ENCODE assay signal across 19 cellular contexts in genomic region chr5:91373600-91373999, GRCh38. TPM values are rescaled to one million over a fixed set of nuclear protein-coding genes. Genes with fewer than 3 reads are reported as not detected.
DNase-seq lines count a peak whose midpoint lies in the region; ATAC-seq and TF ChIP-seq lines count a peak whose summit lies in the region.
"Had no signal": no experiment of that assay in that cellular context is flagged by ENCODE, and none has a peak within 500 bp of the region (broad histone marks: within the 10 kb centered on the region; RNA-seq: fewer than 3 reads in every experiment).

No MANE protein-coding gene starts in this region.

- no peaks in the 10 kb centered on the region for H3K27me3 Mint-ChIP-seq in CD4-positive, alpha-beta T cell
- no peaks in the 10 kb centered on the region for H3K27me3 Mint-ChIP-seq in central memory CD8-positive, alpha-beta T cell
- no peaks in the 10 kb centered on the region for H3K27me3 Mint-ChIP-seq in activated T-helper 2 cell treated with anti-CD3 and anti-CD28 coated beads, Interferon-gamma antibody, Interleukin-2, Interleukin-4, amounts not matched to agents 10 μg/mL and 5 μg/mL and 100 μg/mL, durations not matched to agents 14 hours and 24 hours and 36 hours (ENCODE audit: low read depth)

- peaks cover 75% of the 10 kb centered on the region for H3K36me3 ChIP-seq in neural cell (ENCODE audit: insufficient read depth, low read length)
- H3K36me3 ChIP-seq in SJCRH30: peaks cover 90% of the 10 kb centered on the region

- H3K79me2 ChIP-seq in neural cell (replicated peaks; ENCODE audit: insufficient read depth, low read length): peaks cover 100% of the 10 kb centered on the region

- H2AFZ ChIP-seq in neural cell (ENCODE audit: low read depth, low read length): no peak overlapping the region
- H2AFZ ChIP-seq: GM23338 had no signal

- H3K9me2 ChIP-seq in neural cell (ENCODE audit: insufficient read depth, low read length): no peaks in the 10 kb centered on the region

- H3K9ac ChIP-seq in neural cell (ENCODE audit: low read length): peak overlapping the region; percentile 45

- H3K4me1 Mint-ChIP-seq in CD4-positive, alpha-beta T cell (ENCODE audit: low read depth): peaks cover 71% of the 10 kb centered on the region
- H3K4me1 Mint-ChIP-seq in central memory CD8-positive, alpha-beta T cell: peaks cover 33% of the 10 kb centered on the region
- peaks cover 17% of the 10 kb centered on the region for H3K4me1 Mint-ChIP-seq in activated T-helper 2 cell treated with anti-CD3 and anti-CD28 coated beads, Interferon-gamma antibody, Interleukin-2, Interleukin-4, amounts not matched to agents 10 μg/mL and 5 μg/mL and 100 μg/mL, durations not matched to agents 14 hours and 24 hours and 36 hours (ENCODE audit: low read depth)

- ATAC-seq in CD4-positive, alpha-beta T cell (ENCODE audit: poor library complexity): no peak
- no peak for ATAC-seq in central memory CD8-positive, alpha-beta T cell (replicated peaks; ENCODE audit: extremely low read depth, poor library complexity, severe bottlenecking)
- no peak for ATAC-seq in HG02852 (IDR thresholded peaks at IDR 0.05; ENCODE audit: unreplicated experiment)
- ATAC-seq: GM23338; stimulated activated naive CD8-positive, alpha-beta T cell treated with anti-CD3 and anti-CD28 coated beads, Interleukin-15, Interleukin-2, amounts not matched to agents 100 U/mL and 50 U/mL, for 24 hours had no signal

- no peak overlapping the region for H3K27ac Mint-ChIP-seq in CD4-positive, alpha-beta T cell
- H3K27ac Mint-ChIP-seq in central memory CD8-positive, alpha-beta T cell (ENCODE audit: low read depth): peak overlapping the region; percentile 4
- H3K27ac Mint-ChIP-seq in activated T-helper 2 cell treated with anti-CD3 and anti-CD28 coated beads, Interferon-gamma antibody, Interleukin-2, Interleukin-4, amounts not matched to agents 10 μg/mL and 5 μg/mL and 100 μg/mL, durations not matched to agents 14 hours and 24 hours and 36 hours: no peak overlapping the region
- H3K27ac Mint-ChIP-seq: GM23338 had no signal

- H3K4me3 ChIP-seq in neural cell (ENCODE audit: low read length) (peak overlapping the region; percentile 82), SJCRH30 (no peak overlapping the region)
- H3K4me3 ChIP-seq: GM23338, SK-N-MC had no signal

- H3F3A ChIP-seq in neural cell (ENCODE audit: insufficient read depth, low read length, poor library complexity, severe bottlenecking): peaks cover 13% of the 10 kb centered on the region

- peaks cover 92% of the 10 kb centered on the region for H4K20me1 ChIP-seq in neural cell (ENCODE audit: insufficient read depth)

- peak overlapping the region; percentile 15 for H3K4me3 Mint-ChIP-seq in CD4-positive, alpha-beta T cell
- no peak overlapping the region for H3K4me3 Mint-ChIP-seq in central memory CD8-positive, alpha-beta T cell
- no peak overlapping the region for H3K4me3 Mint-ChIP-seq in activated T-helper 2 cell treated with anti-CD3 and anti-CD28 coated beads, Interferon-gamma antibody, Interleukin-2, Interleukin-4, amounts not matched to agents 10 μg/mL and 5 μg/mL and 100 μg/mL, durations not matched to agents 14 hours and 24 hours and 36 hours (ENCODE audit: low read depth)
- H3K4me3 Mint-ChIP-seq: GM23338 had no signal

- no peaks in the 10 kb centered on the region for H3K9me3 ChIP-seq in CD4-positive, alpha-beta T cell (ENCODE audit: control insufficient read depth, low read length)
- no peaks in the 10 kb centered on the region for H3K9me3 ChIP-seq in neural cell (ENCODE audit: low read length)
- H3K9me3 ChIP-seq in SJCRH30 (replicated peaks): no peaks in the 10 kb centered on the region

- H3K9me3 Mint-ChIP-seq in CD4-positive, alpha-beta T cell: no peaks in the 10 kb centered on the region
- H3K9me3 Mint-ChIP-seq in central memory CD8-positive, alpha-beta T cell: no peaks in the 10 kb centered on the region
- H3K9me3 Mint-ChIP-seq in activated T-helper 2 cell treated with anti-CD3 and anti-CD28 coated beads, Interferon-gamma antibody, Interleukin-2, Interleukin-4, amounts not matched to agents 10 μg/mL and 5 μg/mL and 100 μg/mL, durations not matched to agents 14 hours and 24 hours and 36 hours: no peaks in the 10 kb centered on the region
- H3K9me3 Mint-ChIP-seq: GM23338 had no signal

- H3K27ac ChIP-seq in CD4-positive, alpha-beta T cell (ENCODE audit: low read depth, low read length): no peak overlapping the region
- H3K27ac ChIP-seq in neural cell (ENCODE audit: low read length): peak overlapping the region; percentile 98
- H3K27ac ChIP-seq in SJCRH30: no peak overlapping the region
- H3K27ac ChIP-seq: epithelial cell of prostate, HL-60, SK-N-MC had no signal

- CTCF ChIA-PET in CD4-positive, alpha-beta T cell (lab: Charles Lee): interaction anchor here (2.2 kb wide), 1 partner anchor 11 kb away, joined by 11 read pairs; no protein-coding TSS in a partner anchor

- TF ChIP-seq RAD21 in neural cell (conservative IDR thresholded peaks at IDR 0.05): no peak

- no peak for DNase-seq in CD4-positive, alpha-beta T cell
- DNase-seq in DMS79 (lab: John Stamatoyannopoulos, UW) (peak; percentile 85), SJCRH30 (no peak)
- DNase-seq in central memory CD8-positive, alpha-beta T cell (ENCODE audit: low spot score in 2 of 2): no peak
- DNase-seq in activated T-helper 2 cell treated with anti-CD3 and anti-CD28 coated beads, Interferon-gamma antibody, Interleukin-2, Interleukin-4, amounts not matched to agents 10 μg/mL and 5 μg/mL and 100 μg/mL, durations not matched to agents 14 hours and 24 hours and 36 hours (ENCODE audit: low spot score): no peak
- DNase-seq: activated CD4-positive, CD25-positive, alpha-beta regulatory T cell treated with anti-CD3 and anti-CD28 coated beads, Interleukin-2, amount 50 U/mL, for 72 hours; Calu3; foreskin melanocyte; IMR-90; NCI-H1694; NCI-H226; stimulated activated naive CD8-positive, alpha-beta T cell treated with anti-CD3 and anti-CD28 coated beads, Interleukin-15, Interleukin-2, amounts not matched to agents 100 U/mL and 50 U/mL, for 24 hours; T1000 had no signal

- peak overlapping the region; percentile 96 for H3K4me2 ChIP-seq in neural cell (ENCODE audit: low read length)
- H3K4me2 ChIP-seq: GM23338 had no signal

- peaks cover 7% of the 10 kb centered on the region for H3K4me1 ChIP-seq in SJCRH30

- peaks cover 99% of the 10 kb centered on the region for H3K36me3 Mint-ChIP-seq in CD4-positive, alpha-beta T cell (ENCODE audit: low read depth)
- peaks cover 74% of the 10 kb centered on the region for H3K36me3 Mint-ChIP-seq in central memory CD8-positive, alpha-beta T cell (ENCODE audit: insufficient read depth)
- H3K36me3 Mint-ChIP-seq in activated T-helper 2 cell treated with anti-CD3 and anti-CD28 coated beads, Interferon-gamma antibody, Interleukin-2, Interleukin-4, amounts not matched to agents 10 μg/mL and 5 μg/mL and 100 μg/mL, durations not matched to agents 14 hours and 24 hours and 36 hours (ENCODE audit: low read depth): peaks cover 76% of the 10 kb centered on the region

- intact Hi-C loops in CD4-positive, alpha-beta T cell (cut with DNase I, micrococcal nuclease): loop anchor here in 1 of 2 experiments (5.0 kb wide), 1 partner anchor 56 kb away; no protein-coding TSS in a partner anchor
- intact Hi-C loops in activated T-helper 2 cell treated with anti-CD3 and anti-CD28 coated beads, Interferon-gamma antibody, Interleukin-2, Interleukin-4, amounts not matched to agents 10 μg/mL and 5 μg/mL and 100 μg/mL, durations not matched to agents 14 hours and 24 hours and 36 hours (cut with micrococcal nuclease): no loop called here

- POLR2A ChIA-PET in CD4-positive, alpha-beta T cell (lab: Charles Lee): interaction anchor here (1.4 to 8.0 kb wide), 2 partner anchors 10 to 93 kb away, joined by 4 to 87 read pairs; partner anchors contain the start of gene ARRDC3

- H3K27me3 ChIP-seq in CD4-positive, alpha-beta T cell (ENCODE audit: control insufficient read depth, insufficient read depth, low read length): no peaks in the 10 kb centered on the region
- H3K27me3 ChIP-seq in neural cell (ENCODE audit: insufficient read depth, low read depth, low read length) (no peaks in the 10 kb centered on the region), SJCRH30 (no peaks in the 10 kb centered on the region)

- no peak for TF ChIP-seq EP300 in neural cell (conservative IDR thresholded peaks at IDR 0.05; ENCODE audit: poor library complexity, severe bottlenecking)

- TF ChIP-seq CTCF in CD4-positive, alpha-beta T cell (IDR thresholded peaks at IDR 0.05): no peak
- no peak for TF ChIP-seq CTCF in neural cell (IDR thresholded peaks at IDR 0.05; ENCODE audit: poor library complexity, severe bottlenecking)

TF ChIP-seq in neural cell, 6 proteins besides CTCF, POLR2A, EP300 and RAD21 (continues in another document):
- TF ChIP-seq POLR2AphosphoS5 (IDR thresholded peaks at IDR 0.05) (no peak), SMC3 (conservative IDR thresholded peaks at IDR 0.05; ENCODE audit: poor library complexity) (no peak), TAF1 (IDR thresholded peaks at IDR 0.05; ENCODE audit: low read depth) (no peak)

RNA-seq across cellular contexts. Expression of gene ARRDC3, which starts 9.5 kb away (rescaled TPM):
- 100 to 1,000 TPM; 273 to 284 TPM for total RNA-seq in CD4-positive, alpha-beta T cell
- 279 and 297 TPM in 2 replicates for polyA plus RNA-seq in neural cell
- 1,131 and 1,137 TPM in 2 replicates for polyA minus RNA-seq in neural cell
- 27.6 and 33.4 TPM in 2 replicates for total RNA-seq in SJCRH30 (2014; rRNA removed; shearing (Covaris generic))
- total RNA-seq in activated T-helper 2 cell treated with anti-CD3 and anti-CD28 coated beads, Interferon-gamma antibody, Interleukin-2, Interleukin-4, amounts not matched to agents 10 μg/mL and 5 μg/mL and 100 μg/mL, durations not matched to agents 14 hours and 24 hours and 36 hours: 17.6 TPM in 2 replicates
